ENCODE assay signal across 16 cellular contexts in genomic region chr13:110485604-110486003, GRCh38.
DNase-seq lines count a peak whose midpoint lies in the region; ATAC-seq and TF ChIP-seq lines count a peak whose summit lies in the region.
"Had no signal": no experiment of that assay in that cellular context is flagged by ENCODE, and none has a peak within 500 bp of the region (broad histone marks: within the 10 kb centered on the region; RNA-seq: fewer than 3 reads in every experiment).

No MANE protein-coding gene starts in this region.

- H3K4me3 ChIP-seq in esophagus muscularis mucosa: no peak overlapping the region
- H3K4me3 ChIP-seq in mesodermal cell (ENCODE audit: extremely low read depth, insufficient read depth, low read length, poor library complexity, severe bottlenecking): no peak overlapping the region
- no peak overlapping the region for H3K4me3 ChIP-seq in aorta (ENCODE audit: low read length in 2 of 2)
- H3K4me3 ChIP-seq: left lung, prostate gland had no signal

- in situ Hi-C loops in Caki2 (cut with HindIII; ENCODE audit: low pct_unique_long_range_greater_than_20kb, low sequenced_read_pairs): no loop called here

- WGBS in esophagus muscularis mucosa: 68% methylated on average over 9 of the region's 9 CpGs
- 21 to 30% methylated on average over 5 to 9 of the region's 9 CpGs for WGBS in mesodermal cell (ENCODE audit: insufficient coverage in 2 of 2), 2 experiments
- 61 to 69% methylated on average over 9 of the region's 9 CpGs for WGBS in aorta, 2 donors

- H3K4me1 ChIP-seq in esophagus muscularis mucosa: peaks cover 0 to 4% (median 0%) of the 10 kb centered on the region in 4 donors
- peaks cover 35% of the 10 kb centered on the region for H3K4me1 ChIP-seq in mesodermal cell (ENCODE audit: control insufficient read depth, insufficient read depth, low read length, poor library complexity, severe bottlenecking)
- H3K4me1 ChIP-seq in aorta (ENCODE audit: control insufficient read depth in 1 of 2, insufficient read depth in 2 of 2, low read length in 2 of 2): no peaks in the 10 kb centered on the region
- H3K4me1 ChIP-seq: left lung, prostate gland had no signal

- H3K27ac ChIP-seq in esophagus muscularis mucosa (replicated peaks in 1 of 4) (peak overlapping the region; percentile 24 to 50 (median 35)), mesodermal cell (ENCODE audit: low read depth, low read length, severe bottlenecking) (peak overlapping the region; percentile 98), aorta (ENCODE audit: low read depth in 1 of 2, low read length in 2 of 2) (no peak overlapping the region)
- H3K27ac ChIP-seq: HL-60, left lung, prostate gland had no signal

- no peak for TF ChIP-seq EP300 in esophagus muscularis mucosa (IDR thresholded peaks at IDR 0.05)

- DNase-seq in Caki2 (ENCODE audit: low read depth) (peak; percentile 13), M059J (ENCODE audit: low read depth) (peak; percentile 29), esophagus muscularis mucosa (ENCODE audit: extremely low spot score) (no peak), aorta (no peak), NCI-H1694 treated with DMSO at 0.1 percent for 48 hours (lab: John Stamatoyannopoulos, UW) (no peak)
- DNase-seq in activated CD4-positive, alpha-beta T cell treated with anti-CD3 and anti-CD28 coated beads for 48 hours: no peak
- DNase-seq: activated naive CD4-positive, alpha-beta T cell; foreskin fibroblast; GF-D8; left lung; NCI-H2081; NCI-H748 treated with DMSO at 0.1 percent for 48 hours had no signal

- TF ChIP-seq POLR2A in esophagus muscularis mucosa (IDR thresholded peaks at IDR 0.05; ENCODE audit: low read depth): no peak

- H3K27me3 ChIP-seq in esophagus muscularis mucosa (no peaks in the 10 kb centered on the region), aorta (ENCODE audit: control insufficient read depth in 1 of 2, insufficient read depth in 2 of 2, low read length in 1 of 2) (no peaks in the 10 kb centered on the region)
- H3K27me3 ChIP-seq: left lung had no signal

- no peaks in the 10 kb centered on the region for H3K9me3 ChIP-seq in esophagus muscularis mucosa
- no peaks in the 10 kb centered on the region for H3K9me3 ChIP-seq in mesodermal cell (ENCODE audit: control insufficient read depth, low read length)
- no peaks in the 10 kb centered on the region for H3K9me3 ChIP-seq in aorta (ENCODE audit: control insufficient read depth, low read length)
- H3K9me3 ChIP-seq: left lung, prostate gland had no signal

- ATAC-seq in aorta (ENCODE audit: low FRiP score): no peak
- ATAC-seq in HG03175 (IDR thresholded peaks at IDR 0.05; ENCODE audit: unreplicated experiment): no peak
- ATAC-seq: left lung had no signal

- intact Hi-C loops in esophagus muscularis mucosa (cut with DNase I): no loop called here
- intact Hi-C loops in aorta (cut with DNase I): no loop called here

- H3K36me3 ChIP-seq in esophagus muscularis mucosa (peaks cover 71 to 95% (median 90%) of the 10 kb centered on the region in 4 donors), mesodermal cell (ENCODE audit: control insufficient read depth, insufficient read depth, low read length) (peaks cover 71% of the 10 kb centered on the region), aorta (ENCODE audit: control insufficient read depth in 1 of 2, insufficient read depth in 2 of 2, low read length in 1 of 2) (peaks cover 0 to 7% of the 10 kb centered on the region in 2 donors)
- H3K36me3 ChIP-seq: prostate gland had no signal

- no peak for TF ChIP-seq CTCF in esophagus muscularis mucosa (IDR thresholded peaks at IDR 0.05)

Comparison
In these comparisons a context has a peak if more than half of its experiments do, and no peak if none do; other contexts are left out.
1. DNase-seq: peak in Caki2 (single experiment) and M059J (single experiment); none in esophagus muscularis mucosa (single experiment), aorta (0 of 2), NCI-H1694 treated with DMSO at 0.1 percent for 48 hours (single experiment) and activated CD4-positive, alpha-beta T cell treated with anti-CD3 and anti-CD28 coated beads for 48 hours (single experiment).
2. H3K27ac ChIP-seq: peak in esophagus muscularis mucosa (4 of 4) and mesodermal cell (single experiment); none in aorta (0 of 2).